10 cellular contexts compared by ENCODE assay signal in the genomic region with DNA sequence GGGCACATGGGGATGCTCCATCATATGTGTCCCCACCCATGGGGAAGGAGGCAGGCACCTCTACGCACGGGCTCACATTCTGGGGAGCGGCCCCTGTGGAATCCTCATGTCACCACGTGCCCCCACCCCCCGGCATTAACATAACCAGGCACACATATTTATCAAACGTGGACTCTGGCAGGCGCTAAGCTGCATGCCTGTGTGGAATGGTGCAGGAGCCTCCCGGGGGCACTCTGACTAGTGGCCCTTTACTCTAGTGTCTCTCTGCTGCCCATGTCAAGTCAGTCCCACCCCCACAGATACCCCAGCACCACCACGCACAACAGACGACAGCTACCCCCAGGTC.
DNase-seq lines count a peak whose midpoint lies in the region; ATAC-seq and TF ChIP-seq lines count a peak whose summit lies in the region.
"Had no signal": no experiment of that assay in that cellular context is flagged by ENCODE, and none has a peak within 500 bp of the region (broad histone marks: within the 10 kb centered on the region; RNA-seq: fewer than 3 reads in every experiment).

No MANE protein-coding gene starts in this region.

- H3K36me3 ChIP-seq in Panc1 (ENCODE audit: control insufficient read depth, insufficient read depth, low read length) (no peaks in the 10 kb centered on the region), endodermal cell (ENCODE audit: control insufficient read depth, insufficient read depth, low read length) (no peaks in the 10 kb centered on the region), rectal smooth muscle tissue (ENCODE audit: control insufficient read depth, insufficient read depth, low read length) (no peaks in the 10 kb centered on the region)

- H3K9me3 Mint-ChIP-seq in T-helper 2 cell treated with Interferon-gamma antibody and Interleukin-4, amounts not matched to agents 5 μg/mL and 100 μg/mL, for 36 hours, result no peaks in the 10 kb centered on the region
- H3K9me3 Mint-ChIP-seq in endodermal cell, result peaks cover 4% of the 10 kb centered on the region

- peak overlapping the region; percentile 84 for H3K4me3 Mint-ChIP-seq in T-helper 2 cell treated with Interferon-gamma antibody and Interleukin-4, amounts not matched to agents 5 μg/mL and 100 μg/mL, for 36 hours
- no peak overlapping the region for H3K4me3 Mint-ChIP-seq in endodermal cell

- POLR2A ChIA-PET in Panc1 (lab: Charles Lee), result no interaction called here

- TF ChIP-seq CTCF in Panc1 (IDR thresholded peaks at IDR 0.05) (no peak), endodermal cell (conservative IDR thresholded peaks at IDR 0.05) (no peak)

- ATAC-seq in Panc1 (peak; percentile 32), GM18867 (IDR thresholded peaks at IDR 0.05; ENCODE audit: unreplicated experiment) (no peak)

- no peak overlapping the region for H3K9ac ChIP-seq in endodermal cell (ENCODE audit: extremely low read depth, low read length, poor library complexity, severe bottlenecking)
- no peak overlapping the region for H3K9ac ChIP-seq in rectal smooth muscle tissue (ENCODE audit: low read length)

- BruUV-seq in Panc1 (replicated peaks; lab: Mats Ljungman, UMichigan), result no TSS peak

- in situ Hi-C loops in Panc1 (cut with HindIII; ENCODE audit: low pct_unique_long_range_greater_than_20kb, low sequenced_read_pairs), result no loop called here

- no peaks in the 10 kb centered on the region for H3K27me3 Mint-ChIP-seq in T-helper 2 cell treated with Interferon-gamma antibody and Interleukin-4, amounts not matched to agents 5 μg/mL and 100 μg/mL, for 36 hours (ENCODE audit: low read depth)
- no peaks in the 10 kb centered on the region for H3K27me3 Mint-ChIP-seq in endodermal cell (ENCODE audit: insufficient read depth)

- intact Hi-C loops in Panc1 (cut with micrococcal nuclease; ENCODE audit: unreplicated experiment), result no loop called here
- intact Hi-C loops in posterior vena cava (cut with DNase I), result no loop called here

- CTCF ChIA-PET in Panc1 (lab: Charles Lee), result interaction anchor here (0.7 kb wide), 1 partner anchor 1378 kb away, joined by 3 read pairs; no protein-coding TSS in a partner anchor

- WGBS in endodermal cell (ENCODE audit: insufficient coverage in 1 of 2, insufficient read length in 1 of 2), 2 experiments, result 76 to 90% methylated on average over 4 to 10 of the region's 10 CpGs

- DNase-seq in T-helper 2 cell treated with Interferon-gamma antibody and Interleukin-4, amounts not matched to agents 5 μg/mL and 100 μg/mL, for 36 hours (ENCODE audit: low spot score), result no peak
- DNase-seq in T-helper 2 cell (no peak), Panc1 (ENCODE audit: low read depth, low spot score) (no peak), endodermal cell (no peak), posterior vena cava (ENCODE audit: low spot score) (no peak), mesenteric fat pad (ENCODE audit: low spot score) (no peak)
- DNase-seq: NCI-H526 treated with DMSO at 0.1 percent for 48 hours, SW 1271 had no signal

- H3K4me3 ChIP-seq in Panc1 (ENCODE audit: low read depth in 2 of 2, low read length in 2 of 2), result peak overlapping the region; percentile 29 to 60; a peak in 3 of 4 replicates
- H3K4me3 ChIP-seq in endodermal cell (ENCODE audit: low read length), result no peak overlapping the region
- peak overlapping the region; percentile 40 for H3K4me3 ChIP-seq in rectal smooth muscle tissue (ENCODE audit: low read length)

- H3K4me1 Mint-ChIP-seq in T-helper 2 cell treated with Interferon-gamma antibody and Interleukin-4, amounts not matched to agents 5 μg/mL and 100 μg/mL, for 36 hours (ENCODE audit: low read depth), result peaks cover 84% of the 10 kb centered on the region
- peaks cover 21% of the 10 kb centered on the region for H3K4me1 Mint-ChIP-seq in endodermal cell

- peaks cover 58% of the 10 kb centered on the region for H3K36me3 Mint-ChIP-seq in T-helper 2 cell treated with Interferon-gamma antibody and Interleukin-4, amounts not matched to agents 5 μg/mL and 100 μg/mL, for 36 hours (ENCODE audit: low read depth)
- H3K36me3 Mint-ChIP-seq in endodermal cell (ENCODE audit: low read depth), result peaks cover 5% of the 10 kb centered on the region

- no peaks in the 10 kb centered on the region for H3K9me3 ChIP-seq in Panc1 (ENCODE audit: control insufficient read depth, insufficient read depth, low read depth, low read length)
- no peaks in the 10 kb centered on the region for H3K9me3 ChIP-seq in endodermal cell (ENCODE audit: control insufficient read depth, low read length)

- H3K27ac ChIP-seq in Panc1 (ENCODE audit: low read length), result peak overlapping the region; percentile 83
- peak overlapping the region; percentile 36 for H3K27ac ChIP-seq in endodermal cell (ENCODE audit: low read depth, low read length)
- H3K27ac ChIP-seq in rectal smooth muscle tissue (ENCODE audit: low read depth, low read length), result peak overlapping the region; percentile 58

- H3K27me3 ChIP-seq in Panc1 (ENCODE audit: control insufficient read depth, insufficient read depth, low read length) (no peaks in the 10 kb centered on the region), endodermal cell (ENCODE audit: control insufficient read depth, insufficient read depth, low read length, poor library complexity, severe bottlenecking) (no peaks in the 10 kb centered on the region), rectal smooth muscle tissue (ENCODE audit: control insufficient read depth, insufficient read depth, low read length) (no peaks in the 10 kb centered on the region)

- peak overlapping the region; percentile 94 for H3K27ac Mint-ChIP-seq in T-helper 2 cell treated with Interferon-gamma antibody and Interleukin-4, amounts not matched to agents 5 μg/mL and 100 μg/mL, for 36 hours
- H3K27ac Mint-ChIP-seq in endodermal cell, result peak overlapping the region; percentile 80

- H3K4me1 ChIP-seq in Panc1 (ENCODE audit: control insufficient read depth, insufficient read depth, low read length), result peaks cover 32% of the 10 kb centered on the region
- no peaks in the 10 kb centered on the region for H3K4me1 ChIP-seq in endodermal cell (ENCODE audit: control insufficient read depth, insufficient read depth, low read length)
- peaks cover 11% of the 10 kb centered on the region for H3K4me1 ChIP-seq in rectal smooth muscle tissue (ENCODE audit: control insufficient read depth, insufficient read depth, low read length)
